41 cellular contexts compared by ENCODE assay signal in the genomic region with DNA sequence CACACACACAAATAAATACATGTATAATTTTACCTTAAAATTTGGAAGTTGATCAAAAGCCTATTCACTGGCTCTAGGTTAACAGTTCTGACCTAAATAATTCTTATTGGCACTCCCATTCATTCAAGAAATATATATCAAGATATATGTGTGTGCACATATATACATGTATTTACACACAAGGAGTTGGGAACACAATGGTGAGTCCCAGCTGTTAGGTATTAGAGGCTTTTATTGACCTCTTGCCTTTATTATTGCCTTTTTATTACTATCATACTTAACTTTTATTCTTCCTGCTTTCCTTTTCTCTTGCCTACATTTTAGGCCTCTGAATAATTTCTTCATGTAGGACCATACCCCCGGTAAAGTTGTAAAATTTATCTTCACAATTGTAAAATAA. TPM values are rescaled to one million over a fixed set of nuclear protein-coding genes. Genes with fewer than 3 reads are reported as not detected.
"Had no signal": no experiment of that assay in that cellular context is flagged by ENCODE, and none has a peak within 500 bp of the region (broad histone marks: within the 10 kb centered on the region; RNA-seq: fewer than 3 reads in every experiment).

No MANE protein-coding gene starts in this region.

- H3K27me3 ChIP-seq: adrenal gland, ascending aorta, body of pancreas, brain microvascular endothelial cell, breast epithelium, cardiac muscle cell had no signal

- H3K4me3 Mint-ChIP-seq: activated naive CD4-positive, alpha-beta T cell treated with anti-CD3 and anti-CD28 coated beads for 36 hours; activated naive CD4-positive, alpha-beta T cell treated with anti-CD3 and anti-CD28 coated beads, Interleukin-2, amount 10 ng/mL, durations not matched to agents 7 days and 5 days; activated naive CD4-positive, alpha-beta T cell treated with anti-CD3 and anti-CD28 coated beads, Interleukin-2, amount 50 U/mL, for 24 hours; activated naive CD8-positive, alpha-beta T cell; activated naive CD8-positive, alpha-beta T cell treated with anti-CD3 and anti-CD28 coated beads for 36 hours; activated naive CD8-positive, alpha-beta T cell treated with anti-CD3 and anti-CD28 coated beads, Interleukin-2, amount 10 ng/mL, durations not matched to agents 7 days and 5 days; activated naive CD8-positive, alpha-beta T cell treated with anti-CD3 and anti-CD28 coated beads, Interleukin-2, amount 50 U/mL, for 24 hours; activated T-cell treated with anti-CD3 and anti-CD28 coated beads, Interleukin-2, amount 50 U/mL, for 24 hours; activated T-cell treated with anti-CD3 and anti-CD28 coated beads, Interleukin-2, amount 50 U/mL, for 4 hours; activated T-cell treated with anti-CD3 and anti-CD28 coated beads, Interleukin-2, amount 50 U/mL, for 72 hours; activated T-helper 1 cell treated with anti-CD3 and anti-CD28 coated beads, Interleukin-12 subunit alpha, Interleukin-12 subunit beta, Interleukin-2, Interleukin-4 antibody, amounts not matched to agents 30 ng/mL and 10 ng/mL and 1 ng/mL, durations not matched to agents 14 hours and 24 hours and 36 hours; activated T-helper 17 cell treated with anti-CD3 and anti-CD28 coated beads, Interleukin-2, amount 50 U/mL, for 72 hours; brain; central memory CD8-positive, alpha-beta T cell had no signal

- DNase-seq: activated effector memory CD4-positive, alpha-beta T cell treated with anti-CD3 and anti-CD28 coated beads, Interleukin-2, amount 50 U/mL, for 16 hours; activated effector memory CD4-positive, alpha-beta T cell treated with Interleukin-2 at 50 U/mL for 16 hours; activated gamma-delta T cell; activated gamma-delta T cell treated with Interleukin-2 at 50 U/mL for 16 hours; activated naive CD4-positive, alpha-beta T cell; activated naive CD4-positive, alpha-beta T cell treated with anti-CD3 and anti-CD28 coated beads for 36 hours; activated naive CD4-positive, alpha-beta T cell treated with anti-CD3 and anti-CD28 coated beads, Interleukin-2, amount 10 ng/mL, durations not matched to agents 7 days and 5 days; activated naive CD4-positive, alpha-beta T cell treated with anti-CD3 and anti-CD28 coated beads, Interleukin-2, amount 50 U/mL, for 16 hours; activated naive CD4-positive, alpha-beta T cell treated with Interleukin-2 at 50 U/mL for 16 hours; activated naive CD8-positive, alpha-beta T cell treated with anti-CD3 and anti-CD28 coated beads for 36 hours; activated naive CD8-positive, alpha-beta T cell treated with anti-CD3 and anti-CD28 coated beads, Interleukin-2, amount 10 ng/mL, durations not matched to agents 7 days and 5 days; activated naive CD8-positive, alpha-beta T cell treated with anti-CD3 and anti-CD28 coated beads, Interleukin-2, amount 50 U/mL, for 24 hours; activated T-cell treated with anti-CD3 and anti-CD28 coated beads for 4 hours; activated T-cell treated with anti-CD3 and anti-CD28 coated beads, Interleukin-2, amount 50 U/mL, for 1 hour; activated T-cell treated with anti-CD3 and anti-CD28 coated beads, Interleukin-2, amount 50 U/mL, for 24 hours; activated T-cell treated with anti-CD3 and anti-CD28 coated beads, Interleukin-2, amount 50 U/mL, for 4 hours; activated T-cell treated with anti-CD3 and anti-CD28 coated beads, Interleukin-2, amount 50 U/mL, for 48 hours; activated T-cell treated with anti-CD3 and anti-CD28 coated beads, Interleukin-2, amount 50 U/mL, for 72 hours; adrenal gland; amniotic stem cell; amygdala; anterior cingulate cortex; aorta; body of pancreas; brain microvascular endothelial cell; caudate nucleus; central memory CD4-positive, alpha-beta T cell; cerebellar nuclear complex had no signal

- H3K4me1 Mint-ChIP-seq: activated naive CD4-positive, alpha-beta T cell treated with anti-CD3 and anti-CD28 coated beads, Interleukin-2, amount 50 U/mL, for 24 hours; activated naive CD8-positive, alpha-beta T cell treated with anti-CD3 and anti-CD28 coated beads for 36 hours; activated naive CD8-positive, alpha-beta T cell treated with anti-CD3 and anti-CD28 coated beads, Interleukin-2, amount 50 U/mL, for 24 hours; brain had no signal

- H3K36me3 ChIP-seq: adrenal gland, ascending aorta, brain microvascular endothelial cell, breast epithelium, cardiac muscle cell had no signal

- H3K9me3 ChIP-seq: body of pancreas, breast epithelium had no signal

- H3K27ac ChIP-seq: adrenal gland, ascending aorta, body of pancreas, brain microvascular endothelial cell, breast epithelium, cardiac muscle cell had no signal

- H3K4me1 ChIP-seq: adrenal gland, ascending aorta, body of pancreas, breast epithelium had no signal

- H3K27ac Mint-ChIP-seq: activated naive CD4-positive, alpha-beta T cell treated with anti-CD3 and anti-CD28 coated beads for 36 hours; activated naive CD4-positive, alpha-beta T cell treated with anti-CD3 and anti-CD28 coated beads, Interleukin-2, amount 10 ng/mL, durations not matched to agents 7 days and 5 days; activated naive CD4-positive, alpha-beta T cell treated with anti-CD3 and anti-CD28 coated beads, Interleukin-2, amount 50 U/mL, for 24 hours; activated naive CD4-positive, alpha-beta T cell treated with anti-CD3 and anti-CD28 coated beads, Interleukin-2, amount 50 U/mL, for 72 hours; activated naive CD8-positive, alpha-beta T cell; activated naive CD8-positive, alpha-beta T cell treated with anti-CD3 and anti-CD28 coated beads for 36 hours; activated naive CD8-positive, alpha-beta T cell treated with anti-CD3 and anti-CD28 coated beads, Interleukin-2, amount 10 ng/mL, durations not matched to agents 7 days and 5 days; activated naive CD8-positive, alpha-beta T cell treated with anti-CD3 and anti-CD28 coated beads, Interleukin-2, amount 50 U/mL, for 24 hours; activated T-cell treated with anti-CD3 and anti-CD28 coated beads, Interleukin-2, amount 50 U/mL, for 24 hours; activated T-cell treated with anti-CD3 and anti-CD28 coated beads, Interleukin-2, amount 50 U/mL, for 72 hours; activated T-helper 1 cell treated with anti-CD3 and anti-CD28 coated beads, Interleukin-12 subunit alpha, Interleukin-12 subunit beta, Interleukin-2, Interleukin-4 antibody, amounts not matched to agents 30 ng/mL and 10 ng/mL and 1 ng/mL, durations not matched to agents 14 hours and 24 hours and 36 hours; activated T-helper 17 cell treated with anti-CD3 and anti-CD28 coated beads, Interleukin-2, amount 50 U/mL, for 72 hours; activated T-helper 2 cell treated with anti-CD3 and anti-CD28 coated beads, Interferon-gamma antibody, Interleukin-2, Interleukin-4, amounts not matched to agents 10 μg/mL and 5 μg/mL and 100 μg/mL, durations not matched to agents 14 hours and 24 hours and 36 hours; brain had no signal

- ATAC-seq: activated naive CD4-positive, alpha-beta T cell treated with anti-CD3 and anti-CD28 coated beads, Interleukin-2, amount 50 U/mL, for 72 hours; activated naive CD8-positive, alpha-beta T cell treated with anti-CD3 and anti-CD28 coated beads, Interleukin-2, amount 50 U/mL, for 24 hours; activated T-cell treated with anti-CD3 and anti-CD28 coated beads, Interleukin-2, amount 50 U/mL, for 4 hours; activated T-cell treated with anti-CD3 and anti-CD28 coated beads, Interleukin-2, amount 50 U/mL, for 72 hours; activated T-helper 17 cell treated with anti-CD3 and anti-CD28 coated beads, Interleukin-2, amount 50 U/mL, for 72 hours; body of pancreas had no signal

- FAIRE-seq: astrocyte, bronchial epithelial cell had no signal

- H3K27me3 Mint-ChIP-seq: activated naive CD4-positive, alpha-beta T cell treated with anti-CD3 and anti-CD28 coated beads, Interleukin-2, amount 10 ng/mL, durations not matched to agents 7 days and 5 days; activated naive CD8-positive, alpha-beta T cell; activated naive CD8-positive, alpha-beta T cell treated with anti-CD3 and anti-CD28 coated beads for 36 hours; activated naive CD8-positive, alpha-beta T cell treated with anti-CD3 and anti-CD28 coated beads, Interleukin-2, amount 10 ng/mL, durations not matched to agents 7 days and 5 days; activated naive CD8-positive, alpha-beta T cell treated with anti-CD3 and anti-CD28 coated beads, Interleukin-2, amount 50 U/mL, for 24 hours; activated T-cell treated with anti-CD3 and anti-CD28 coated beads, Interleukin-2, amount 50 U/mL, for 24 hours; central memory CD8-positive, alpha-beta T cell had no signal

- H3K4me3 ChIP-seq: adrenal gland, ascending aorta, body of pancreas, breast epithelium, cardiac muscle cell had no signal

RNA-seq across cellular contexts. Expression of gene CCDC152, which starts 25.0 kb away (rescaled TPM):
- total RNA-seq: ascending aorta had no signal

RNA-seq across cellular contexts. Expression of gene SELENOP, which starts 30.1 kb away (rescaled TPM):
- total RNA-seq: activated naive CD4-positive, alpha-beta T cell treated with anti-CD3 and anti-CD28 coated beads for 36 hours; activated naive CD4-positive, alpha-beta T cell treated with anti-CD3 and anti-CD28 coated beads, Interleukin-2, amount 50 U/mL, for 72 hours; activated naive CD8-positive, alpha-beta T cell treated with anti-CD3 and anti-CD28 coated beads for 36 hours; activated T-helper 1 cell treated with anti-CD3 and anti-CD28 coated beads, Interleukin-12 subunit alpha, Interleukin-12 subunit beta, Interleukin-2, Interleukin-4 antibody, amounts not matched to agents 30 ng/mL and 10 ng/mL and 1 ng/mL, durations not matched to agents 14 hours and 24 hours and 36 hours; activated T-helper 17 cell treated with anti-CD3 and anti-CD28 coated beads, Interleukin-2, amount 50 U/mL, for 72 hours; activated T-helper 2 cell treated with anti-CD3 and anti-CD28 coated beads, Interferon-gamma antibody, Interleukin-2, Interleukin-4, amounts not matched to agents 10 μg/mL and 5 μg/mL and 100 μg/mL, durations not matched to agents 14 hours and 24 hours and 36 hours had no signal
